In genomic region chr19:15185188-15185587, GRCh38 we compare ENCODE assay signal across 24 cellular contexts. TPM values are rescaled to one million over a fixed set of nuclear protein-coding genes. Genes with fewer than 3 reads are reported as not detected.
"Had no signal": no experiment of that assay in that cellular context is flagged by ENCODE, and none has a peak within 500 bp of the region (broad histone marks: within the 10 kb centered on the region; RNA-seq: fewer than 3 reads in every experiment).

No MANE protein-coding gene starts in this region.

- H3K36me3 ChIP-seq: Peyer's patch had no signal

- DNase-seq: Kasumi-1; MM.1S; NCI-H1092 treated with DMSO at 0.1 percent for 48 hours; NCI-H1436; NCI-H187; NCI-H2029; NCI-H2081 treated with DMSO at 0.1 percent for 48 hours; NCI-H2227 treated with DMSO at 0.1 percent for 48 hours; NCI-H524; NCI-H526 treated with DMSO at 0.1 percent for 48 hours; NCI-H748 treated with DMSO at 0.1 percent for 48 hours; NK-92 treated with Interleukin-12 subunit alpha and Interleukin-12 subunit beta, amount 100 ng/mL, for 24 hours; PC-9; Peyer's patch; SHP77 treated with DMSO at 0.1 percent for 48 hours; SJCRH30 had no signal

- ATAC-seq: K562, Right ventricle myocardium inferior, SK-N-SH treated with all-trans-retinoic acid at 6 μM for 48 hours had no signal

- H3K4me2 ChIP-seq: KMS-11, PC-9 had no signal

- FAIRE-seq: K562 had no signal

- H3K9ac ChIP-seq: KMS-11 had no signal

- H3K9me3 Mint-ChIP-seq: IgD-negative memory B cell had no signal

- H3K27ac Mint-ChIP-seq: IgD-negative memory B cell had no signal

- H3K9me3 ChIP-seq: Peyer's patch, SJCRH30 had no signal

- H2AFZ ChIP-seq: PC-9 had no signal

- H3K4me3 ChIP-seq: K562, PC-9, Peyer's patch, SJCRH30 had no signal

- H3K27me3 ChIP-seq: Peyer's patch, SJCRH30 had no signal

- H3K4me1 ChIP-seq: SJCRH30 had no signal

- H3K27ac ChIP-seq: KMS-11, PC-9, Peyer's patch, SJCRH30 had no signal

RNA-seq across cellular contexts. Expression of gene NOTCH3, which starts 15.6 kb away (rescaled TPM):
- polyA plus RNA-seq: IgD-negative memory B cell had no signal

RNA-seq across cellular contexts. Expression of gene EPHX3, which starts 47.1 kb away (rescaled TPM):
- total RNA-seq: HT-29, M059J, Peyer's patch, RPMI7951, SJCRH30 had no signal
- polyA plus RNA-seq: IgD-negative memory B cell, K562 had no signal
